In genomic region chr20:3404402-3404801, GRCh38 we compare ENCODE assay signal across 2 cellular contexts.
TF ChIP-seq lines count a peak whose summit lies in the region.

No MANE protein-coding gene starts in this region.

TF ChIP-seq in IMR-90, 13 proteins besides CTCF, POLR2A, EP300 and RAD21 (continued from another document):
- TF ChIP-seq MAZ (IDR thresholded peaks at IDR 0.05; ENCODE audit: borderline replicate concordance, low read depth, low read length) (no peak), MAFK (IDR thresholded peaks at IDR 0.05; ENCODE audit: low read depth, low read length) (no peak), CHD1 (IDR thresholded peaks at IDR 0.05; ENCODE audit: low read depth, low read length) (no peak)

TF ChIP-seq in neural cell, 6 proteins besides CTCF, POLR2A, EP300 and RAD21 (continued from another document):
- TF ChIP-seq REST (IDR thresholded peaks at IDR 0.05; ENCODE audit: borderline replicate concordance) (no peak), SMC3 (conservative IDR thresholded peaks at IDR 0.05; ENCODE audit: poor library complexity) (no peak), MXI1 (conservative IDR thresholded peaks at IDR 0.05; ENCODE audit: poor library complexity, severe bottlenecking) (no peak), POLR2AphosphoS5 (IDR thresholded peaks at IDR 0.05) (no peak), TAF1 (IDR thresholded peaks at IDR 0.05; ENCODE audit: low read depth) (no peak)
